Comparison of ENCODE assay signal across 11 cellular contexts in genomic region chr17:8694766-8695165, GRCh38. TPM values are rescaled to one million over a fixed set of nuclear protein-coding genes. Genes with fewer than 3 reads are reported as not detected.
"Had no signal": no experiment of that assay in that cellular context is flagged by ENCODE, and none has a peak within 500 bp of the region (broad histone marks: within the 10 kb centered on the region; RNA-seq: fewer than 3 reads in every experiment).

No MANE protein-coding gene starts in this region.

RNA-seq across cellular contexts. Expression of gene CCDC42, which starts 49.9 kb away (rescaled TPM):
- total RNA-seq: dermis blood vessel endothelial cell; glomerular endothelial cell; left lobe of liver; lower leg skin; mammary epithelial cell; natural killer cell treated with Interleukin-12 subunit alpha and Interleukin-12 subunit beta and Interleukin-15 and Interleukin-18, amount 100 ng/mL, for 72 hours; osteocyte; right atrium auricular region; sigmoid colon; subcutaneous adipose tissue had no signal
- polyA plus RNA-seq: heart left ventricle, mammary epithelial cell had no signal
